ENCODE assay signal across 9 cellular contexts in genomic region chr19:18611327-18612050, GRCh38. TPM values are rescaled to one million over a fixed set of nuclear protein-coding genes. Genes with fewer than 3 reads are reported as not detected.
DNase-seq lines count a peak whose midpoint lies in the region.
"Had no signal": no experiment of that assay in that cellular context is flagged by ENCODE, and none has a peak within 500 bp of the region (broad histone marks: within the 10 kb centered on the region; RNA-seq: fewer than 3 reads in every experiment).

No MANE protein-coding gene starts in this region.

- no peak overlapping the region for H2AK5ac ChIP-seq in trophoblast cell (ENCODE audit: low read length)

- WGBS in HUES64, result 1% methylated on average over 56 of the region's 62 CpGs
- no CpG with 5 or more reads among the region's 62 CpGs for WGBS in trophoblast cell (ENCODE audit: extremely low coverage, insufficient coverage, insufficient read length)

- no peak overlapping the region for H3K18ac ChIP-seq in trophoblast cell (ENCODE audit: low read length)

- no peak overlapping the region for H2BK120ac ChIP-seq in trophoblast cell (ENCODE audit: insufficient read depth, low read length, poor library complexity)

- H3K4me3 ChIP-seq in HUES64 (ENCODE audit: low read length) (peak overlapping the region; percentile 54), trophoblast cell (ENCODE audit: low read depth, low read length) (no peak overlapping the region)
- peak overlapping the region; percentile 62 for H3K4me3 ChIP-seq in effector memory CD4-positive, alpha-beta T cell (ENCODE audit: insufficient read depth, low read depth, low read length, poor library complexity, severe bottlenecking)

- DNase-seq in activated CD4-positive, alpha-beta T cell treated with anti-CD3 and anti-CD28 coated beads for 4 hours, result peak; percentile 44 to 52
- DNase-seq in activated CD4-positive, alpha-beta T cell treated with anti-CD3 and anti-CD28 coated beads, Interleukin-2, amount 50 U/mL, for 1 hour, result no peak
- no peak for DNase-seq in effector memory CD4-positive, alpha-beta T cell
- DNase-seq in trophoblast cell (peak; percentile 18 to 49), dermis blood vessel endothelial cell (no peak), NCI-H1092 treated with DMSO at 0.1 percent for 48 hours (lab: John Stamatoyannopoulos, UW) (no peak), H4 (ENCODE audit: low spot score) (no peak)
- DNase-seq: Right ventricle myocardium superior had no signal

- no peak overlapping the region for H3K14ac ChIP-seq in trophoblast cell (ENCODE audit: low read length)

- H3K27me3 ChIP-seq in HUES64 (ENCODE audit: insufficient read depth, low read length) (peaks cover 95% of the 10 kb centered on the region), trophoblast cell (ENCODE audit: insufficient read depth, low read length) (peaks cover 77% of the 10 kb centered on the region)
- H3K27me3 ChIP-seq in effector memory CD4-positive, alpha-beta T cell (replicated peaks; ENCODE audit: control insufficient read depth, insufficient read depth, low read length, poor library complexity, severe bottlenecking), result peaks cover 75% of the 10 kb centered on the region

- no peaks in the 10 kb centered on the region for H3K79me2 ChIP-seq in trophoblast cell (ENCODE audit: control insufficient read depth, insufficient read depth, low read length, poor library complexity)

- no peak overlapping the region for H2BK5ac ChIP-seq in trophoblast cell (ENCODE audit: low read depth, low read length, poor library complexity)

- H4K91ac ChIP-seq in trophoblast cell (ENCODE audit: low read depth, low read length), result no peak overlapping the region

- no peaks in the 10 kb centered on the region for H3K36me3 ChIP-seq in HUES64 (ENCODE audit: insufficient read depth, low read length)
- H3K36me3 ChIP-seq in effector memory CD4-positive, alpha-beta T cell (ENCODE audit: control insufficient read depth, insufficient read depth, low read length), result no peaks in the 10 kb centered on the region
- no peaks in the 10 kb centered on the region for H3K36me3 ChIP-seq in trophoblast cell (ENCODE audit: control insufficient read depth in 1 of 2, insufficient read depth in 2 of 2, low read length in 2 of 2)

- no peak overlapping the region for H2BK12ac ChIP-seq in trophoblast cell (ENCODE audit: low read length)

- no peak overlapping the region for H4K12ac ChIP-seq in trophoblast cell (ENCODE audit: low read depth, low read length)

- no peak overlapping the region for H4K8ac ChIP-seq in trophoblast cell (ENCODE audit: low read depth, low read length)

- no peak overlapping the region for H3K4ac ChIP-seq in trophoblast cell (ENCODE audit: low read depth, low read length)

- H3K9me3 ChIP-seq in HUES64 (ENCODE audit: insufficient read depth, low read depth, low read length), result no peaks in the 10 kb centered on the region
- H3K9me3 ChIP-seq in effector memory CD4-positive, alpha-beta T cell (ENCODE audit: control insufficient read depth, low read length), result no peaks in the 10 kb centered on the region
- H3K9me3 ChIP-seq in trophoblast cell (ENCODE audit: insufficient read depth, low read depth, low read length), result peaks cover 3% of the 10 kb centered on the region

- H3K4me1 ChIP-seq in HUES64 (ENCODE audit: insufficient read depth, low read length), result peaks cover 21% of the 10 kb centered on the region
- peaks cover 38% of the 10 kb centered on the region for H3K4me1 ChIP-seq in effector memory CD4-positive, alpha-beta T cell (ENCODE audit: control insufficient read depth, insufficient read depth, low read length, poor library complexity, severe bottlenecking)
- peaks cover 15 to 20% of the 10 kb centered on the region in 2 experiments for H3K4me1 ChIP-seq in trophoblast cell (ENCODE audit: control insufficient read depth in 1 of 2, insufficient read depth in 2 of 2, low read length in 2 of 2)

- H3K4me2 ChIP-seq in trophoblast cell (ENCODE audit: low read length), result peak overlapping the region; percentile 27

- H2AFZ ChIP-seq in trophoblast cell (ENCODE audit: insufficient read depth, low read length, poor library complexity), result no peak overlapping the region

- H3K23ac ChIP-seq in trophoblast cell (ENCODE audit: low read length), result no peak overlapping the region

- H3K9ac ChIP-seq in HUES64 (ENCODE audit: low read depth, low read length), result no peak overlapping the region
- H3K9ac ChIP-seq in trophoblast cell (ENCODE audit: low read length), result no peak overlapping the region

- H3K79me1 ChIP-seq in trophoblast cell (ENCODE audit: low read length), result peaks cover 3% of the 10 kb centered on the region

- H3K27ac ChIP-seq in HUES64 (ENCODE audit: low read depth, low read length) (no peak overlapping the region), trophoblast cell (ENCODE audit: low read depth, low read length) (no peak overlapping the region)
- H3K27ac ChIP-seq in effector memory CD4-positive, alpha-beta T cell (ENCODE audit: insufficient read depth, low read length, poor library complexity, severe bottlenecking), result no peak overlapping the region

RNA-seq across cellular contexts. Expression of gene TMEM59L, which starts 1.2 kb away (rescaled TPM):
- 3.7 TPM for polyA plus RNA-seq in HUES64 (2013, experiment 1 of 2)
- 4.8 TPM for polyA plus RNA-seq in HUES64 (2013, experiment 2 of 2)
- polyA plus RNA-seq in trophoblast cell (2013), result 0.50 and 0.56 TPM in 2 replicates
- under 0.01 TPM in 1 of 2 replicates, not detected in the other for total RNA-seq in dermis blood vessel endothelial cell
- total RNA-seq in H4 (2014; rRNA removed; shearing (Covaris generic)), result 1.2 and 3.2 TPM in 2 replicates

RNA-seq across cellular contexts. Expression of gene CRLF1, which starts 4.9 kb away (rescaled TPM):
- 4.2 TPM for polyA plus RNA-seq in HUES64 (2013, experiment 1 of 2)
- polyA plus RNA-seq in HUES64 (2013, experiment 2 of 2), result 8.9 TPM
- 1.5 and 2.6 TPM in 2 replicates for polyA plus RNA-seq in trophoblast cell (2013)
- total RNA-seq in dermis blood vessel endothelial cell, result not detected in 2 replicates
- 19.4 and 35.4 TPM in 2 replicates for total RNA-seq in H4 (2014; rRNA removed; shearing (Covaris generic))

RNA-seq across cellular contexts. Expression of gene REX1BD, which starts 22.9 kb away (rescaled TPM):
- 52.1 TPM for polyA plus RNA-seq in HUES64 (2013, experiment 1 of 2)
- 45.2 TPM for polyA plus RNA-seq in HUES64 (2013, experiment 2 of 2)
- 64.9 and 69.3 TPM in 2 replicates for polyA plus RNA-seq in trophoblast cell (2013)
- total RNA-seq in dermis blood vessel endothelial cell, result 75.5 and 91.2 TPM in 2 replicates
- total RNA-seq in H4 (2014; rRNA removed; shearing (Covaris generic)), result 107 and 159 TPM in 2 replicates

RNA-seq across cellular contexts. Expression of gene KLHL26, which starts 25.3 kb away (rescaled TPM):
- polyA plus RNA-seq in HUES64 (2013, experiment 1 of 2), result 4.2 TPM
- 4.1 TPM for polyA plus RNA-seq in HUES64 (2013, experiment 2 of 2)
- polyA plus RNA-seq in trophoblast cell (2013), result 1.8 and 2.1 TPM in 2 replicates
- 1.9 and 9.1 TPM in 2 replicates for total RNA-seq in dermis blood vessel endothelial cell
- total RNA-seq in H4 (2014; rRNA removed; shearing (Covaris generic)), result 2.3 and 5.7 TPM in 2 replicates

RNA-seq across cellular contexts. Expression of gene UBA52, which starts 39.8 kb away (rescaled TPM):
- polyA plus RNA-seq in HUES64 (2013, experiment 1 of 2), result 1,216 TPM
- polyA plus RNA-seq in HUES64 (2013, experiment 2 of 2), result 1,283 TPM
- polyA plus RNA-seq in trophoblast cell (2013), result 1,411 and 1,415 TPM in 2 replicates
- 755 and 1,061 TPM in 2 replicates for total RNA-seq in dermis blood vessel endothelial cell
- total RNA-seq in H4 (2014; rRNA removed; shearing (Covaris generic)), result 2,104 and 2,108 TPM in 2 replicates

Comparison
In these comparisons a context has a peak if more than half of its experiments do, and no peak if none do; other contexts are left out.
1. DNase-seq: peak in activated CD4-positive, alpha-beta T cell treated with anti-CD3 and anti-CD28 coated beads for 4 hours (2 of 2) and trophoblast cell (2 of 2); none in activated CD4-positive, alpha-beta T cell treated with anti-CD3 and anti-CD28 coated beads, Interleukin-2, amount 50 U/mL, for 1 hour (single experiment), effector memory CD4-positive, alpha-beta T cell (0 of 3), dermis blood vessel endothelial cell (single experiment), NCI-H1092 treated with DMSO at 0.1 percent for 48 hours (single experiment) and H4 (single experiment).
2. RNA of gene CRLF1, which starts 4.9 kb away (total RNA-seq): 19.4 to 35.4 TPM in H4; not detected in dermis blood vessel endothelial cell; every median in the first group is over 10 times any median in the second.